Comparison of ENCODE assay signal across 3 cellular contexts in genomic region chr20:48331518-48332286, GRCh38.
TF ChIP-seq lines count a peak whose summit lies in the region.

No MANE protein-coding gene starts in this region.

TF ChIP-seq in HepG2, 621 proteins besides CTCF, POLR2A, EP300 and RAD21 (continued from another document):
- TF ChIP-seq ZNF839 (CRISPR knock-in tag; IDR thresholded peaks at IDR 0.05; ENCODE audit: borderline replicate concordance) (no peak), ZNF792 (CRISPR knock-in tag; IDR thresholded peaks at IDR 0.05) (no peak), ZNF850 (CRISPR knock-in tag; conservative IDR thresholded peaks at IDR 0.05) (no peak), TAF1 (CRISPR knock-in tag; IDR thresholded peaks at IDR 0.05) (no peak), REL (CRISPR knock-in tag; conservative IDR thresholded peaks at IDR 0.05) (no peak), PRPF4 (IDR thresholded peaks at IDR 0.05; ENCODE audit: low read depth, low read length, poor library complexity, severe bottlenecking) (no peak), BORCS8-MEF2B (CRISPR knock-in tag; IDR thresholded peaks at IDR 0.05) (no peak), ZNF296 (CRISPR knock-in tag; conservative IDR thresholded peaks at IDR 0.05) (no peak), STAT5B (CRISPR knock-in tag; IDR thresholded peaks at IDR 0.05) (no peak), ATM (IDR thresholded peaks at IDR 0.05; ENCODE audit: borderline replicate concordance) (no peak), MAFF (IDR thresholded peaks at IDR 0.05; ENCODE audit: low read depth, low read length) (peak; percentile 25; the same call in 1 of the 2 replicates), MBNL3 (CRISPR knock-in tag; conservative IDR thresholded peaks at IDR 0.05) (no peak), ZFP62 (CRISPR knock-in tag; IDR thresholded peaks at IDR 0.05) (no peak), ZNF329 (CRISPR knock-in tag; IDR thresholded peaks at IDR 0.05; ENCODE audit: low read depth) (peak; percentile 90), MYNN (CRISPR knock-in tag; IDR thresholded peaks at IDR 0.05; ENCODE audit: low read depth) (no peak), MAFK (conservative IDR thresholded peaks at IDR 0.05 in 1 of 2, IDR thresholded peaks at IDR 0.05 in 1 of 2; ENCODE audit: low read length in 2 of 2) (0 out of 4 replicates have a peak, but pooled peaks of 1 of the 2 experiments have one; percentile 21), ATF1 (CRISPR knock-in tag; IDR thresholded peaks at IDR 0.05) (no peak), GTF2F1 (IDR thresholded peaks at IDR 0.05; ENCODE audit: low read length) (no peak), ZNF333 (CRISPR knock-in tag; IDR thresholded peaks at IDR 0.05; ENCODE audit: borderline replicate concordance) (no peak)

TF ChIP-seq in K562, 482 proteins besides CTCF, POLR2A, EP300 and RAD21 (continued from another document):
- TF ChIP-seq CBX2 (IDR thresholded peaks at IDR 0.05; ENCODE audit: insufficient read depth, low read length, poor library complexity, severe bottlenecking) (no peak), GTF2E2 (tag; IDR thresholded peaks at IDR 0.05) (no peak), TEAD2 (tag; IDR thresholded peaks at IDR 0.05) (no peak), ZBTB11 (CRISPR knock-in tag; IDR thresholded peaks at IDR 0.05) (peak in 1 of 3 experiments; percentile 23; a peak in 2 of 6 replicates), MTA1 (IDR thresholded peaks at IDR 0.05; ENCODE audit: borderline replicate concordance) (no peak), NFATC3 (IDR thresholded peaks at IDR 0.05) (no peak), GTF2F1 (IDR thresholded peaks at IDR 0.05; ENCODE audit: low read depth, low read length) (no peak), SETDB1 (IDR thresholded peaks at IDR 0.05; ENCODE audit: low read length) (no peak), TBL1XR1 (IDR thresholded peaks at IDR 0.05; ENCODE audit: low read length in 2 of 2) (no peak), ELF2 (CRISPR knock-in tag; IDR thresholded peaks at IDR 0.05) (no peak), CBFA2T3 (IDR thresholded peaks at IDR 0.05) (no peak), C11orf30 (IDR thresholded peaks at IDR 0.05; ENCODE audit: low read depth) (0 out of 2 replicates have a peak, but pooled peaks have one; percentile 5), ZNF143 (CRISPR knock-in tag; IDR thresholded peaks at IDR 0.05) (no peak), ZNF23 (CRISPR knock-in tag; IDR thresholded peaks at IDR 0.05) (no peak), ZNF764 (CRISPR knock-in tag; IDR thresholded peaks at IDR 0.05; ENCODE audit: low read depth) (no peak), RNF219 (CRISPR knock-in tag; IDR thresholded peaks at IDR 0.05) (no peak)

TF ChIP-seq in HEK293T, 16 proteins besides CTCF, POLR2A, EP300 and RAD21 (continued from another document):
- TF ChIP-seq HDGF (IDR thresholded peaks at IDR 0.05; ENCODE audit: borderline replicate concordance) (no peak), PKNOX1 (IDR thresholded peaks at IDR 0.05) (no peak), FOXA1 (IDR thresholded peaks at IDR 0.05) (no peak), SP1 (IDR thresholded peaks at IDR 0.05) (no peak), L3MBTL2 (conservative IDR thresholded peaks at IDR 0.05) (no peak), BHLHE40 (IDR thresholded peaks at IDR 0.05; ENCODE audit: borderline replicate concordance) (no peak), CTBP1 (IDR thresholded peaks at IDR 0.05; ENCODE audit: borderline replicate concordance) (no peak), SUZ12 (IDR thresholded peaks at IDR 0.05) (no peak)
